ENCODE assay signal across 8 cellular contexts in the genomic region with DNA sequence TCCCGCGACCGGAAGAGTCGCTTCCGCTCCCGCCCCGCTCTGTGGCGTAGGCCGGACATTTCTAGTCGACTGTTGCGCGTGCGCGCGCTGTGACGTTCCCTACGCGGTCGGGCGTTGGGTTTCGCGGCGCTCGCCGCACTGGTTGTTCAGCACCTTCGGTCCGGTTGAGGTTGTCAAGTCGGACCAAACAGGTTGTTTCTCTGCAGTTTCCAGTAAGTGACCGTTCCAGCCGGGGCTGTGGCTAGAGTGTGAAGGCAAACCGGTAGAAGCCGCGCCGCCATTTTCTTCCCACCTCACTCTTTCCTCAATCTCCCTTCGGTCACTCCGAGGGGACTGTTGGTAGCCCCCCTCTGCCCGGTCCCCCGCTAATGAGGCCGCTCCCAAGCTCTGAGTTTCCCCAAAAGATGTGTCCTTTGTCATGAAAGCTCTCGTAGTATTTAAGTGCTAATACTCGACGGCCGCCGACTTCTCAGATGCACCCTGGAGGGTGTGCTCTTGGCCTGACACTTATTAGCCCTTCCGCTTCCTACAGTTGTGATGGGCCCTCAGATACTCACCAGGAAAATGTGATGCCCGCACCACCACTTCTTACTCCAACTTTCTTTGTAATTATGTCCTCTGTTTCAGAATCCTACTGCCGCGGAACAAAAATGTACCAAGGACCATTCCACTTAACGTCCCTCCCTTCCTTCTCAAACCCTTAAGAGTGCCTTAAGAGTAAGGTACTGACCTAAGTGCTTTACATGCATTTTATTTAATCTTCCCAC. TPM values are rescaled to one million over a fixed set of nuclear protein-coding genes. Genes with fewer than 3 reads are reported as not detected.
A peak's percentile ranks its signal among the peaks of the same experiment; 100 is the strongest.
DNase-seq lines count a peak whose midpoint lies in the region; ATAC-seq, FAIRE-seq and TF ChIP-seq lines count a peak whose summit lies in the region.

No MANE protein-coding gene starts in this region.

- TF ChIP-seq CTCF in D721Med (IDR thresholded peaks at IDR 0.05; ENCODE audit: insufficient read depth, missing control alignments), result no peak

- DNase-seq in D721Med (ENCODE audit: insufficient read length, low spot score) (peak; percentile 85), HUDEP-2 (lab: John Stamatoyannopoulos, UW; ENCODE audit: unreplicated experiment in 76 of 76) (peak in 75 of 76 experiments; percentile 11 to 90 (median 79)), OCI-M2 (lab: John Stamatoyannopoulos, UW; ENCODE audit: unreplicated experiment) (peak; percentile 35), erythroblast (lab: John Stamatoyannopoulos, UW) (peak; percentile 91 to 92), mucosa of gallbladder (ENCODE audit: low spot score) (peak; percentile 94)
- peak; percentile 77 for DNase-seq in activated T-cell treated with anti-CD3 and anti-CD28 coated beads, Interleukin-2, amount 50 U/mL, for 1 hour
- DNase-seq in stimulated activated CD8-positive, alpha-beta memory T cell treated with anti-CD3 and anti-CD28 coated beads, Interleukin-4, amount 100 ng/mL, for 1 hour (ENCODE audit: low read depth in 2 of 2, low spot score in 1 of 2), result peak; percentile 64 to 65

- peak; percentile 98 for ATAC-seq in GM21423 (IDR thresholded peaks at IDR 0.05; ENCODE audit: unreplicated experiment)

- FAIRE-seq in D721Med (lab: Jason Lieb, UNC), result peak; percentile 21

- TF ChIP-seq POLR2A in erythroblast (IDR thresholded peaks at IDR 0.05; ENCODE audit: low read length), result peak; percentile 92

RNA-seq across cellular contexts. Expression of a gene that starts 56.3 kb away (rescaled TPM):
- 18.5 TPM for total RNA-seq in mucosa of gallbladder

Comparison
In these comparisons a context has a peak if more than half of its experiments do, and no peak if none do; other contexts are left out.
1. Peak in every context shown above with its lines: DNase-seq and ATAC-seq.
2. DNase-seq: peak in every context shown above with its lines; median percentile 94 in mucosa of gallbladder; 92 in erythroblast; 85 in D721Med; 79 in HUDEP-2; 77 in activated T-cell treated with anti-CD3 and anti-CD28 coated beads, Interleukin-2, amount 50 U/mL, for 1 hour; 64 in stimulated activated CD8-positive, alpha-beta memory T cell treated with anti-CD3 and anti-CD28 coated beads, Interleukin-4, amount 100 ng/mL, for 1 hour; 35 in OCI-M2.